In genomic region chr19:10412257-10412977, GRCh38 we compare ENCODE assay signal across 9 cellular contexts. TPM values are rescaled to one million over a fixed set of nuclear protein-coding genes. Genes with fewer than 3 reads are reported as not detected.
DNase-seq lines count a peak whose midpoint lies in the region; ATAC-seq and TF ChIP-seq lines count a peak whose summit lies in the region.
"Had no signal": no experiment of that assay in that cellular context is flagged by ENCODE, and none has a peak within 500 bp of the region (broad histone marks: within the 10 kb centered on the region; RNA-seq: fewer than 3 reads in every experiment).

No MANE protein-coding gene starts in this region.

- peaks cover 9% of the 10 kb centered on the region for H3K27me3 Mint-ChIP-seq in activated naive CD4-positive, alpha-beta T cell treated with anti-CD3 and anti-CD28 coated beads for 36 hours (ENCODE audit: low read depth)
- peaks cover 11% of the 10 kb centered on the region for H3K27me3 Mint-ChIP-seq in stimulated activated naive CD8-positive, alpha-beta T cell treated with anti-CD3 and anti-CD28 coated beads, Interleukin-15, amount 100 ng/mL, for 72 hours

- H4K20me1 ChIP-seq in OCI-LY1 (ENCODE audit: insufficient read depth, low read length), result no peaks in the 10 kb centered on the region
- no peaks in the 10 kb centered on the region for H4K20me1 ChIP-seq in SK-N-SH (ENCODE audit: insufficient read depth)

- no peaks in the 10 kb centered on the region for H3K9me3 ChIP-seq in OCI-LY1 (ENCODE audit: low read length)
- H3K9me3 ChIP-seq in SK-N-SH, result no peaks in the 10 kb centered on the region

- H3K9ac ChIP-seq in OCI-LY1 (ENCODE audit: low read length), result no peak overlapping the region
- H3K9ac ChIP-seq in SK-N-SH, result no peak overlapping the region

- H3K4me3 Mint-ChIP-seq in activated naive CD4-positive, alpha-beta T cell treated with anti-CD3 and anti-CD28 coated beads for 36 hours, result no peak overlapping the region
- peak overlapping the region; percentile 19 to 49 for H3K4me3 Mint-ChIP-seq in stimulated activated naive CD8-positive, alpha-beta T cell treated with anti-CD3 and anti-CD28 coated beads, Interleukin-15, amount 100 ng/mL, for 72 hours

- TF ChIP-seq CTCF in OCI-LY1 (IDR thresholded peaks at IDR 0.05; ENCODE audit: low read length) (no peak), SK-N-SH (IDR thresholded peaks at IDR 0.05) (no peak)

- H3K9me3 Mint-ChIP-seq in activated naive CD4-positive, alpha-beta T cell treated with anti-CD3 and anti-CD28 coated beads for 36 hours, result no peaks in the 10 kb centered on the region
- H3K9me3 Mint-ChIP-seq in stimulated activated naive CD8-positive, alpha-beta T cell treated with anti-CD3 and anti-CD28 coated beads, Interleukin-15, amount 100 ng/mL, for 72 hours, result no peaks in the 10 kb centered on the region

- H3K27ac Mint-ChIP-seq in activated naive CD4-positive, alpha-beta T cell treated with anti-CD3 and anti-CD28 coated beads for 36 hours, result peak overlapping the region; percentile 53
- H3K27ac Mint-ChIP-seq in stimulated activated naive CD8-positive, alpha-beta T cell treated with anti-CD3 and anti-CD28 coated beads, Interleukin-15, amount 100 ng/mL, for 72 hours, result peak overlapping the region; percentile 9 to 91

- H3K4me1 Mint-ChIP-seq in activated naive CD4-positive, alpha-beta T cell treated with anti-CD3 and anti-CD28 coated beads for 36 hours (ENCODE audit: low read depth), result peaks cover 47% of the 10 kb centered on the region
- H3K4me1 Mint-ChIP-seq in stimulated activated naive CD8-positive, alpha-beta T cell treated with anti-CD3 and anti-CD28 coated beads, Interleukin-15, amount 100 ng/mL, for 72 hours, result peaks cover 89% of the 10 kb centered on the region

- WGBS in SK-N-SH (ENCODE audit: low lambda C conversion rate), result 62% methylated on average over 13 of the region's 13 CpGs

- H3F3A ChIP-seq in OCI-LY1 (ENCODE audit: insufficient read depth, low read length), result no peaks in the 10 kb centered on the region
- H3F3A ChIP-seq in SK-N-SH (replicated peaks; ENCODE audit: insufficient read depth), result peaks cover 7% of the 10 kb centered on the region

- peak overlapping the region; percentile 27 for H3K4me2 ChIP-seq in OCI-LY1 (ENCODE audit: low read length)
- no peak overlapping the region for H3K4me2 ChIP-seq in SK-N-SH

- TF ChIP-seq EP300 in SK-N-SH (IDR thresholded peaks at IDR 0.05; ENCODE audit: borderline replicate concordance in 1 of 2, low read depth in 1 of 2, low read length in 1 of 2), result no peak

- no peak for TF ChIP-seq RAD21 in SK-N-SH (IDR thresholded peaks at IDR 0.05; ENCODE audit: low read length)

- H3K4me3 ChIP-seq in OCI-LY1 (ENCODE audit: low read depth, low read length, poor library complexity, severe bottlenecking), result no peak overlapping the region
- no peak overlapping the region for H3K4me3 ChIP-seq in SK-N-SH (ENCODE audit: low read depth in 2 of 2, low read length in 1 of 2)

- ATAC-seq in HG02870 (IDR thresholded peaks at IDR 0.05; ENCODE audit: unreplicated experiment) (peak; percentile 45), GM19324 (IDR thresholded peaks at IDR 0.05; ENCODE audit: low FRiP score, unreplicated experiment) (no peak)
- peak; percentile 50 for ATAC-seq in stimulated activated naive CD8-positive, alpha-beta T cell treated with anti-CD3 and anti-CD28 coated beads, Interleukin-15, amount 100 ng/mL, for 72 hours

- no peak overlapping the region for H2AFZ ChIP-seq in OCI-LY1 (ENCODE audit: low read length)
- no peak overlapping the region for H2AFZ ChIP-seq in SK-N-SH (ENCODE audit: low read depth)

- H3K79me2 ChIP-seq in OCI-LY1 (ENCODE audit: insufficient read depth, low read length), result no peaks in the 10 kb centered on the region
- no peaks in the 10 kb centered on the region for H3K79me2 ChIP-seq in SK-N-SH (ENCODE audit: insufficient read depth)

- H3K9me2 ChIP-seq in OCI-LY1 (ENCODE audit: low read depth, low read length) (no peaks in the 10 kb centered on the region), SK-N-SH (no peaks in the 10 kb centered on the region)

- H3K4me1 ChIP-seq in OCI-LY1 (ENCODE audit: insufficient read depth, low read length, severe bottlenecking) (peaks cover 51% of the 10 kb centered on the region), SK-N-SH (ENCODE audit: control insufficient read depth in 1 of 2, insufficient read depth in 2 of 2, low read depth in 1 of 2, low read length in 1 of 2) (peaks cover 0 to 5% of the 10 kb centered on the region in 2 experiments; a peak in 1 of 4 replicates)

- CTCF ChIA-PET in activated naive CD4-positive, alpha-beta T cell treated with anti-CD3 and anti-CD28 coated beads for 36 hours (lab: Charles Lee), result interaction anchor here (0.6 to 7.9 kb wide), 10 partner anchors 8 to 289 kb away, joined by 3 to 142 read pairs (median 4); partner anchors contain the start of genes CDC37, ICAM1 and QTRT1
- CTCF ChIA-PET in SK-N-SH (lab: Yijun Ruan, JAX), result interaction anchor here (0.7 to 14.8 kb wide), 7 partner anchors 6 to 144 kb away, joined by 3 to 313 read pairs (median 3); partner anchors contain the start of genes CDC37 and PDE4A

- H3K36me3 ChIP-seq in OCI-LY1 (ENCODE audit: insufficient read depth, low read length), result no peaks in the 10 kb centered on the region
- H3K36me3 ChIP-seq in SK-N-SH (replicated peaks in 1 of 2; ENCODE audit: control insufficient read depth in 1 of 2, insufficient read depth in 2 of 2, low read length in 1 of 2), result no peaks in the 10 kb centered on the region

- no peaks in the 10 kb centered on the region; the same call in 1 of the 2 replicates for H3K27me3 ChIP-seq in OCI-LY1 (ENCODE audit: insufficient read depth, low read length)
- 0 out of 2 replicates have a peak, but pooled peaks cover 3% of the 10 kb centered on the region for H3K27me3 ChIP-seq in SK-N-SH (ENCODE audit: insufficient read depth)

- intact Hi-C loops in activated naive CD4-positive, alpha-beta T cell treated with anti-CD3 and anti-CD28 coated beads for 36 hours (cut with micrococcal nuclease), result loop anchor here (1.0 to 10.0 kb wide), 2 partner anchors 13 to 308 kb away; partner anchors contain the start of genes ANGPTL6 and PPAN

- H3K27ac ChIP-seq in OCI-LY1 (ENCODE audit: low read depth, low read length, poor library complexity, severe bottlenecking) (peak overlapping the region; percentile 93), SK-N-SH (ENCODE audit: low read depth in 2 of 2, low read length in 1 of 2) (no peak overlapping the region)

- H3K36me3 Mint-ChIP-seq in activated naive CD4-positive, alpha-beta T cell treated with anti-CD3 and anti-CD28 coated beads for 36 hours (ENCODE audit: low read depth), result no peaks in the 10 kb centered on the region

- DNase-seq in activated naive CD4-positive, alpha-beta T cell treated with anti-CD3 and anti-CD28 coated beads for 36 hours, result peak; percentile 41
- no peak for DNase-seq in activated naive CD4-positive, alpha-beta T cell (lab: John Stamatoyannopoulos, UW)
- DNase-seq in stimulated activated naive CD8-positive, alpha-beta T cell treated with anti-CD3 and anti-CD28 coated beads, Interleukin-15, amount 100 ng/mL, for 72 hours, result peak in 1 of 2 donors; percentile 40
- no peak for DNase-seq in SK-N-SH
- DNase-seq in D341Med (ENCODE audit: low spot score), result no peak
- DNase-seq: anterior cingulate cortex had no signal

- POLR2A ChIA-PET in SK-N-SH (lab: Yijun Ruan, JAX), result no interaction called here

TF ChIP-seq in SK-N-SH, 30 proteins besides CTCF, POLR2A, EP300 and RAD21 (continues in another document):
- TF ChIP-seq JUND (IDR thresholded peaks at IDR 0.05) (no peak), USF1 (IDR thresholded peaks at IDR 0.05; ENCODE audit: borderline replicate concordance, low read depth) (no peak), MAX (IDR thresholded peaks at IDR 0.05; ENCODE audit: low read depth) (no peak), GABPA (IDR thresholded peaks at IDR 0.05; ENCODE audit: low read depth) (no peak), CHD2 (IDR thresholded peaks at IDR 0.05; ENCODE audit: low read length, partially characterized antibody) (no peak), NFIC (IDR thresholded peaks at IDR 0.05; ENCODE audit: borderline replicate concordance) (no peak), PBX3 (IDR thresholded peaks at IDR 0.05) (no peak), ELF1 (IDR thresholded peaks at IDR 0.05) (no peak)

RNA-seq across cellular contexts. Expression of gene PDE4A, which starts 7.9 kb away (rescaled TPM):
- 1 to 10 TPM; 5.5 TPM for total RNA-seq in activated naive CD4-positive, alpha-beta T cell treated with anti-CD3 and anti-CD28 coated beads for 36 hours
- polyA plus RNA-seq in SK-N-SH (2012; rRNA removed), result 2.3 and 2.9 TPM in 2 replicates
- polyA plus RNA-seq in SK-N-SH (2012; cell fraction: cytosol; rRNA removed), result 2.0 and 2.8 TPM in 2 replicates
- polyA plus RNA-seq in SK-N-SH (2012; cell fraction: nucleus; rRNA removed), result 5.6 and 6.7 TPM in 2 replicates

RNA-seq across cellular contexts. Expression of gene CDC37, which starts 9.1 kb away (rescaled TPM):
- 100 to 1,000 TPM; 158 to 164 TPM for total RNA-seq in activated naive CD4-positive, alpha-beta T cell treated with anti-CD3 and anti-CD28 coated beads for 36 hours
- polyA plus RNA-seq in SK-N-SH (2012; rRNA removed), result 1,026 and 1,054 TPM in 2 replicates
- polyA plus RNA-seq in SK-N-SH (2012; cell fraction: cytosol; rRNA removed), result 593 and 675 TPM in 2 replicates
- 2,817 and 3,252 TPM in 2 replicates for polyA plus RNA-seq in SK-N-SH (2012; cell fraction: nucleus; rRNA removed)

RNA-seq across cellular contexts. Expression of gene TYK2, which starts 32.0 kb away (rescaled TPM):
- total RNA-seq in activated naive CD4-positive, alpha-beta T cell treated with anti-CD3 and anti-CD28 coated beads for 36 hours, result 100 to 1,000 TPM; 175 to 190 TPM
- polyA plus RNA-seq in SK-N-SH (2012; rRNA removed), result 34.8 and 44.6 TPM in 2 replicates
- 11.9 and 17.2 TPM in 2 replicates for polyA plus RNA-seq in SK-N-SH (2012; cell fraction: cytosol; rRNA removed)
- 343 and 417 TPM in 2 replicates for polyA plus RNA-seq in SK-N-SH (2012; cell fraction: nucleus; rRNA removed)
